ENCODE assay signal across 9 cellular contexts in the genomic region with DNA sequence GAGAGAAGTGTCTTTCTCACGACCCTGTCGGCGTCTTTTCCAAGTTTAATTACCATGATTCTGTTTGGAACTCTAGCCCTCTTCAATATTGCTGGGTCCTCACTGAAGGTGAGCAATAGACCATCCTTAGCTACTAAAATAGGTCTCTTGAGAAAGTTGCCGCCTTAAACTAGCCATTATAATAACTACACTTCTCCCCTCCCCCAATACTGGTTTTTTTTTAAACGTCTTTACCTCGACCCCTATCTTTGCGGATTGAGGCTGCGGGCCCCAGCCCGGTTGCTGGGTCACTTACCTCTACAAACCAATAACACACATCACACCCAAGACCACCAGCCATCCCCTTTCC. TPM values are rescaled to one million over a fixed set of nuclear protein-coding genes. Genes with fewer than 3 reads are reported as not detected.
A peak's percentile ranks its signal among the peaks of the same experiment; 100 is the strongest.
DNase-seq lines count a peak whose midpoint lies in the region; ATAC-seq and TF ChIP-seq lines count a peak whose summit lies in the region.
"Had no signal": no experiment of that assay in that cellular context is flagged by ENCODE, and none has a peak within 500 bp of the region (broad histone marks: within the 10 kb centered on the region; RNA-seq: fewer than 3 reads in every experiment).

No MANE protein-coding gene starts in this region.

- peaks cover 7% of the 10 kb centered on the region for H3K36me3 Mint-ChIP-seq in Calu3 (ENCODE audit: insufficient read depth, unreplicated experiment)

- POLR2A ChIA-PET in PC-9 (lab: Charles Lee; ENCODE audit: unreplicated experiment) = interaction anchor here (0.9 to 2.7 kb wide), 4 partner anchors 49 to 68 kb away, joined by 3 to 34 read pairs (median 10); a partner anchor contains a TSS

- H4K20me1 ChIP-seq in PC-9 (ENCODE audit: insufficient read depth) = no peaks in the 10 kb centered on the region

- H3K9me2 ChIP-seq in PC-9 (ENCODE audit: insufficient read depth) = no peaks in the 10 kb centered on the region

- TF ChIP-seq CTCF in Calu3 (IDR thresholded peaks at IDR 0.05; ENCODE audit: unreplicated experiment) = no peak
- TF ChIP-seq CTCF in PC-9 (conservative IDR thresholded peaks at IDR 0.05) = no peak
- TF ChIP-seq CTCF in fibroblast of villous mesenchyme (IDR thresholded peaks at IDR 0.05; ENCODE audit: insufficient read depth, low read depth, low read length) = no peak
- TF ChIP-seq CTCF in retinal pigment epithelial cell (conservative IDR thresholded peaks at IDR 0.05; ENCODE audit: low read depth, low read length) = no peak

- intact Hi-C loops in Calu3 (cut with micrococcal nuclease; ENCODE audit: unreplicated experiment) = loop anchor here (5.0 to 10.0 kb wide), 2 partner anchors 39 to 66 kb away; a partner anchor contains a TSS
- intact Hi-C loops in PC-9 (cut with micrococcal nuclease; ENCODE audit: unreplicated experiment) = loop anchor here (1.0 to 10.0 kb wide), 6 partner anchors 17 to 346 kb away; a partner anchor contains a TSS

- peaks cover 29% of the 10 kb centered on the region for H3K4me1 Mint-ChIP-seq in Calu3 (ENCODE audit: low read depth, unreplicated experiment)
- H3K4me1 Mint-ChIP-seq in stimulated activated naive CD8-positive, alpha-beta T cell treated with anti-CD3 and anti-CD28 coated beads, Interleukin-15, amount 100 ng/mL, for 72 hours = peaks cover 32% of the 10 kb centered on the region

- peaks cover 45% of the 10 kb centered on the region for H3K79me2 ChIP-seq in PC-9 (ENCODE audit: low read depth)

- peak overlapping the region; percentile 76 for H3K27ac ChIP-seq in PC-9

- no peak overlapping the region; the same call in 1 of the 2 replicates for H2AFZ ChIP-seq in PC-9

- H3K4me3 ChIP-seq in PC-9 (peak overlapping the region; percentile 96), fibroblast of villous mesenchyme (ENCODE audit: low read depth, low read length) (peak overlapping the region; percentile 83), retinal pigment epithelial cell (ENCODE audit: low read length) (peak overlapping the region; percentile 98)

- no peaks in the 10 kb centered on the region for H3K9me3 Mint-ChIP-seq in Calu3 (ENCODE audit: low read depth, unreplicated experiment)
- H3K9me3 Mint-ChIP-seq in stimulated activated naive CD8-positive, alpha-beta T cell treated with anti-CD3 and anti-CD28 coated beads, Interleukin-15, amount 100 ng/mL, for 72 hours = no peaks in the 10 kb centered on the region
- H3K9me3 Mint-ChIP-seq: naive B cell had no signal

- H3K36me3 ChIP-seq in PC-9 (ENCODE audit: low read depth) = peaks cover 29% of the 10 kb centered on the region

- no peak overlapping the region for H3K27ac Mint-ChIP-seq in Calu3 (ENCODE audit: unreplicated experiment)
- no peak overlapping the region for H3K27ac Mint-ChIP-seq in stimulated activated naive CD8-positive, alpha-beta T cell treated with anti-CD3 and anti-CD28 coated beads, Interleukin-15, amount 100 ng/mL, for 72 hours

- no peak for ATAC-seq in stimulated activated naive CD8-positive, alpha-beta T cell treated with anti-CD3 and anti-CD28 coated beads, Interleukin-15, amount 100 ng/mL, for 72 hours

- peaks cover 54% of the 10 kb centered on the region for H3K4me1 ChIP-seq in PC-9 (replicated peaks; ENCODE audit: insufficient read depth)

- DNase-seq in Calu3 (no peak), PC-9 (no peak), fibroblast of villous mesenchyme (ENCODE audit: low read depth) (no peak), retinal pigment epithelial cell (ENCODE audit: low read depth) (no peak), NCI-H345 (lab: John Stamatoyannopoulos, UW) (no peak)
- DNase-seq in stimulated activated CD4-positive, alpha-beta T cell treated with anti-CD3 and anti-CD28 coated beads, Interleukin-1b, Interleukin-23, amount 100 ng/mL, for 48 hours = no peak
- no peak for DNase-seq in stimulated activated CD4-positive, alpha-beta T cell treated with anti-CD3 and anti-CD28 coated beads, Interleukin-2, amount 100 ng/mL, for 48 hours
- no peak for DNase-seq in stimulated activated naive CD8-positive, alpha-beta T cell treated with anti-CD3 and anti-CD28 coated beads, Interleukin-15, amount 100 ng/mL, for 72 hours

- H3K4me2 ChIP-seq in PC-9 = peak overlapping the region; percentile 98

- H3K27me3 ChIP-seq in PC-9 (ENCODE audit: insufficient read depth, low read depth) = no peaks in the 10 kb centered on the region

- H3K9me3 ChIP-seq in PC-9 (ENCODE audit: insufficient read depth, low read depth) = no peaks in the 10 kb centered on the region

- H3K4me3 Mint-ChIP-seq in Calu3 (ENCODE audit: low read depth, unreplicated experiment) = no peak overlapping the region
- no peak overlapping the region for H3K4me3 Mint-ChIP-seq in stimulated activated naive CD8-positive, alpha-beta T cell treated with anti-CD3 and anti-CD28 coated beads, Interleukin-15, amount 100 ng/mL, for 72 hours
- H3K4me3 Mint-ChIP-seq: naive B cell had no signal

- CTCF ChIA-PET in Calu3 (lab: Charles Lee) = interaction anchor here (0.8 to 3.4 kb wide), 7 partner anchors 17 to 184 kb away, joined by 3 to 14 read pairs (median 6); a partner anchor contains a TSS
- CTCF ChIA-PET in PC-9 (lab: Charles Lee) = interaction anchor here (1.5 kb wide), 1 partner anchor 68 kb away, joined by 4 read pairs; no protein-coding TSS in a partner anchor

- no peaks in the 10 kb centered on the region for H3K27me3 Mint-ChIP-seq in Calu3 (ENCODE audit: unreplicated experiment)
- H3K27me3 Mint-ChIP-seq in stimulated activated naive CD8-positive, alpha-beta T cell treated with anti-CD3 and anti-CD28 coated beads, Interleukin-15, amount 100 ng/mL, for 72 hours = no peaks in the 10 kb centered on the region
- H3K27me3 Mint-ChIP-seq: naive B cell had no signal

- H3F3A ChIP-seq in PC-9 (ENCODE audit: insufficient read depth, low read depth) = peaks cover 36% of the 10 kb centered on the region

- TSS peak; percentile 48 for BruUV-seq in Calu3 (replicated peaks; lab: Mats Ljungman, UMichigan)
- BruUV-seq in PC-9 (replicated peaks; lab: Mats Ljungman, UMichigan) = TSS peak; percentile 29

RNA-seq across cellular contexts. Expression of a gene that starts 0.7 kb away (rescaled TPM):
- total RNA-seq in Calu3 (2022) (253 and 276 TPM in 2 replicates), PC-9 (2021) (229 and 263 TPM in 2 replicates), fibroblast of villous mesenchyme (76.3 and 78.6 TPM in 2 replicates)

RNA-seq across cellular contexts. Expression of a gene that starts 49.3 kb away (rescaled TPM):
- total RNA-seq in Calu3 (2022) (261 and 262 TPM in 2 replicates), PC-9 (2021) (145 and 178 TPM in 2 replicates), fibroblast of villous mesenchyme (218 and 272 TPM in 2 replicates)
